ENCODE assay signal across 9 cellular contexts in genomic region chr4:4519296-4519898, GRCh38. TPM values are rescaled to one million over a fixed set of nuclear protein-coding genes. Genes with fewer than 3 reads are reported as not detected.
DNase-seq lines count a peak whose midpoint lies in the region; FAIRE-seq and TF ChIP-seq lines count a peak whose summit lies in the region.
"Had no signal": no experiment of that assay in that cellular context is flagged by ENCODE, and none has a peak within 500 bp of the region (broad histone marks: within the 10 kb centered on the region; RNA-seq: fewer than 3 reads in every experiment).

No MANE protein-coding gene starts in this region.

- H3K56ac ChIP-seq in H1 (replicated peaks; ENCODE audit: insufficient read length, low read depth, low read length) = no peak overlapping the region

- 59% methylated on average over 4 of the region's 4 CpGs; no CpG with 5 or more reads in 1 of the 2 experiments for WGBS in H1 (ENCODE audit: extremely low coverage in 1 of 2, insufficient coverage in 1 of 2, insufficient read length in 1 of 2, insufficient replicate concordance in 2 of 2, low coverage in 1 of 2, low lambda C conversion rate in 2 of 2, missing lambda C conversion rate in 1 of 2), 2 experiments

- H2BK20ac ChIP-seq in H1 (ENCODE audit: low read length) = no peak overlapping the region

- H4K5ac ChIP-seq in H1 (ENCODE audit: insufficient read length, low read depth, low read length) = no peak overlapping the region

- H2BK120ac ChIP-seq in H1 (replicated peaks; ENCODE audit: low read depth, low read length) = no peak overlapping the region

- H3K27ac ChIP-seq in H1 (ENCODE audit: low read depth, low read length) = no peak overlapping the region

- no peak overlapping the region for H4K8ac ChIP-seq in H1 (ENCODE audit: extremely low read depth, insufficient read depth, low read length)

- TF ChIP-seq EP300 in H1 (IDR thresholded peaks at IDR 0.05; ENCODE audit: borderline replicate concordance in 1 of 2, low read depth in 2 of 2, low read length in 2 of 2) = no peak

- H3K36me3 ChIP-seq in H1 (ENCODE audit: control insufficient read depth in 2 of 4, insufficient read depth in 4 of 4, low read length in 3 of 4) = no peaks in the 10 kb centered on the region

- H3K4me1 ChIP-seq in H1 (replicated peaks in 1 of 4; ENCODE audit: control insufficient read depth in 3 of 4, insufficient read depth in 4 of 4, low read length in 3 of 4) = peaks cover 0 to 4% (median 2%) of the 10 kb centered on the region in 4 experiments; a peak in 1 of 7 replicates

- DNase-seq in GM03348 (ENCODE audit: low spot score) (peak; percentile 39), NB4 (ENCODE audit: low read depth) (peak; percentile 14), H1 (ENCODE audit: low read depth in 1 of 2, low spot score in 2 of 2) (no peak), retinal pigment epithelial cell (ENCODE audit: low read depth) (no peak), cerebellar nuclear complex (lab: John Stamatoyannopoulos, UW) (no peak), DMS79 treated with DMSO at 0.1 percent for 48 hours (lab: John Stamatoyannopoulos, UW) (no peak)
- no peak for DNase-seq in stimulated activated CD4-positive, alpha-beta T cell treated with anti-CD3 and anti-CD28 coated beads, Interleukin-1b, Interleukin-23, amount 100 ng/mL, for 48 hours
- DNase-seq in activated CD4-positive, alpha-beta T cell treated with anti-CD3 and anti-CD28 coated beads for 4 hours = no peak
- DNase-seq: NCI-H1436 treated with DMSO at 0.1 percent for 48 hours had no signal

- no peak overlapping the region for H2AK5ac ChIP-seq in H1 (ENCODE audit: low read depth, low read length)

- H3K9me3 ChIP-seq in H1 (ENCODE audit: insufficient read depth in 2 of 2, low read depth in 1 of 2, low read length in 1 of 2) = no peaks in the 10 kb centered on the region

- no peak overlapping the region for H3K14ac ChIP-seq in H1 (ENCODE audit: insufficient read length)

- no peak overlapping the region for H3K23ac ChIP-seq in H1 (ENCODE audit: insufficient read length)

- peak; percentile 45 for FAIRE-seq in H1 (lab: Jason Lieb, UNC)

- no peaks in the 10 kb centered on the region for H3K23me2 ChIP-seq in H1 (ENCODE audit: low read depth, low read length)

- H3K79me1 ChIP-seq in H1 (ENCODE audit: low read depth, low read length) = no peaks in the 10 kb centered on the region

- no peak overlapping the region for H3K18ac ChIP-seq in H1 (ENCODE audit: extremely low read depth, low read length)

- no peak for TF ChIP-seq POLR2A in NB4 (IDR thresholded peaks at IDR 0.05; ENCODE audit: extremely low read depth, insufficient read length)
- TF ChIP-seq POLR2A in H1 (IDR thresholded peaks at IDR 0.05; ENCODE audit: control extremely low read depth in 1 of 2, low read depth in 2 of 2, low read length in 2 of 2) = no peak

- H2AFZ ChIP-seq in H1 (ENCODE audit: low read length) = no peak overlapping the region

- no peaks in the 10 kb centered on the region for H3K27me3 ChIP-seq in H1 (replicated peaks in 1 of 4; ENCODE audit: control insufficient read depth in 3 of 4, extremely low read depth in 1 of 4, insufficient read depth in 3 of 4, low read length in 3 of 4)

- peak; percentile 38 for TF ChIP-seq CTCF in NB4 (IDR thresholded peaks at IDR 0.05; ENCODE audit: low read depth, low read length)
- TF ChIP-seq CTCF in H1 (IDR thresholded peaks at IDR 0.05; ENCODE audit: control extremely low read depth in 1 of 3, insufficient read depth in 1 of 3, low read depth in 1 of 3, low read length in 3 of 3) = peak in 1 of 3 experiments; percentile 64; a peak in 2 of 4 replicates
- TF ChIP-seq CTCF in retinal pigment epithelial cell (conservative IDR thresholded peaks at IDR 0.05; ENCODE audit: low read depth, low read length) = peak; percentile 75

- no peak overlapping the region for H2BK15ac ChIP-seq in H1 (ENCODE audit: low read length)

- no peak overlapping the region for H2BK5ac ChIP-seq in H1 (ENCODE audit: low read depth, low read length)

- peak; percentile 34 to 38 for TF ChIP-seq RAD21 in H1 (IDR thresholded peaks at IDR 0.05 in 1 of 2, conservative IDR thresholded peaks at IDR 0.05 in 1 of 2; ENCODE audit: low read depth in 2 of 2, low read length in 2 of 2)

- CTCF ChIA-PET in H1 (lab: Charles Lee; ENCODE audit: partially characterized antibody) = interaction anchor here (0.6 to 9.8 kb wide), 37 partner anchors 9 to 1372 kb away, joined by 3 to 86 read pairs (median 4); partner anchors contain the start of gene STX18

- peaks cover 0 to 10% of the 10 kb centered on the region in 2 experiments; a peak in 2 of 4 replicates for H3K79me2 ChIP-seq in H1 (ENCODE audit: control insufficient read depth in 1 of 2, insufficient read depth in 2 of 2, low read length in 2 of 2)

- H4K20me1 ChIP-seq in H1 (replicated peaks in 1 of 2; ENCODE audit: control insufficient read depth in 1 of 2, insufficient read depth in 2 of 2, low read length in 2 of 2) = no peaks in the 10 kb centered on the region

- POLR2A ChIA-PET in H1 (lab: Charles Lee; ENCODE audit: partially characterized antibody) = interaction anchor here (0.7 to 1.2 kb wide), 2 partner anchors 22 to 132 kb away, joined by 3 to 4 read pairs; partner anchors contain the start of gene STX18

- H2BK12ac ChIP-seq in H1 (ENCODE audit: low read depth, low read length) = no peak overlapping the region

- H3K9ac ChIP-seq in H1 (replicated peaks in 1 of 4; ENCODE audit: extremely low read depth in 1 of 4, low read depth in 3 of 4, low read length in 3 of 4) = no peak overlapping the region

- H3K4ac ChIP-seq in H1 (replicated peaks; ENCODE audit: insufficient read length, low read depth, low read length) = no peak overlapping the region

- no peak overlapping the region for H3K4me3 ChIP-seq in NB4 (ENCODE audit: low read depth, low read length)
- no peak overlapping the region for H3K4me3 ChIP-seq in H1 (ENCODE audit: extremely low read depth in 1 of 4, insufficient read depth in 2 of 4, low read depth in 3 of 4, low read length in 4 of 4)
- no peak overlapping the region for H3K4me3 ChIP-seq in retinal pigment epithelial cell (ENCODE audit: low read length)

- no peak overlapping the region for H4K91ac ChIP-seq in H1 (replicated peaks; ENCODE audit: insufficient read length, low read length)

- H3K4me2 ChIP-seq in H1 (ENCODE audit: insufficient read depth in 1 of 2, low read depth in 2 of 2, low read length in 2 of 2) = no peak overlapping the region

TF ChIP-seq in H1, 55 proteins besides CTCF, POLR2A, EP300 and RAD21:
- TF ChIP-seq SRF (IDR thresholded peaks at IDR 0.05; ENCODE audit: low read depth, low read length) = no peak
- TF ChIP-seq SIN3A (conservative IDR thresholded peaks at IDR 0.05 in 1 of 2, IDR thresholded peaks at IDR 0.05 in 1 of 2; ENCODE audit: low read depth in 1 of 2, low read length in 2 of 2) = no peak
- TF ChIP-seq RNF2 (IDR thresholded peaks at IDR 0.05; ENCODE audit: borderline replicate concordance, low read depth, low read length, missing control alignments, poor library complexity, severe bottlenecking) = no peak
- TF ChIP-seq CTBP2 (IDR thresholded peaks at IDR 0.05; ENCODE audit: borderline replicate concordance, insufficient read depth, insufficient read length, low read length) = no peak
- no peak for TF ChIP-seq CHD1 (IDR thresholded peaks at IDR 0.05; ENCODE audit: low read depth, low read length)
- no peak for TF ChIP-seq JUND (IDR thresholded peaks at IDR 0.05; ENCODE audit: low read length)
- TF ChIP-seq, protein P1, sequence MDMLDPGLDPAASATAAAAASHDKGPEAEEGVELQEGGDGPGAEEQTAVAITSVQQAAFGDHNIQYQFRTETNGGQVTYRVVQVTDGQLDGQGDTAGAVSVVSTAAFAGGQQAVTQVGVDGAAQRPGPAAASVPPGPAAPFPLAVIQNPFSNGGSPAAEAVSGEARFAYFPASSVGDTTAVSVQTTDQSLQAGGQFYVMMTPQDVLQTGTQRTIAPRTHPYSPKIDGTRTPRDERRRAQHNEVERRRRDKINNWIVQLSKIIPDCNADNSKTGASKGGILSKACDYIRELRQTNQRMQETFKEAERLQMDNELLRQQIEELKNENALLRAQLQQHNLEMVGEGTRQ (IDR thresholded peaks at IDR 0.05; ENCODE audit: low read length) = no peak
- no peak for TF ChIP-seq TEAD4 (IDR thresholded peaks at IDR 0.05; ENCODE audit: low read depth, low read length)
- no peak for TF ChIP-seq POU5F1 (IDR thresholded peaks at IDR 0.05; ENCODE audit: low read depth, low read length)
- no peak for TF ChIP-seq MAFK (IDR thresholded peaks at IDR 0.05; ENCODE audit: low read depth, low read length)

RNA-seq across cellular contexts. Expression of gene STX18, which starts 22.5 kb away (rescaled TPM):
- total RNA-seq in H1 (2021; fragmentation: NEBNext Ultra II Directional; extraction: Animal tissue kit (Norgen Biotek cat#: 25700)) = 18.3 and 20.0 TPM in 2 replicates
- polyA plus RNA-seq in H1 (2011; rRNA removed) = 9.8 and 14.6 TPM in 2 replicates
- polyA plus RNA-seq in H1 (2011; cell fraction: cytosol; rRNA removed) = 15.2 TPM
- polyA plus RNA-seq in H1 (2011; cell fraction: nucleus; rRNA removed) = 13.5 TPM
- 15.6 to 17.3 TPM (median 16.7 TPM) in 4 replicates for polyA plus RNA-seq in H1 (2012, experiment 1 of 2)
- 4.7 TPM for polyA plus RNA-seq in H1 (2012, experiment 2 of 2)
- 14.5 TPM for polyA plus RNA-seq in H1 (2013, experiment 1 of 2)
- polyA plus RNA-seq in H1 (2013, experiment 2 of 2) = 13.5 TPM
- 13.0 and 13.2 TPM in 2 replicates for polyA minus RNA-seq in H1 (2011; rRNA and poly(A)+ RNA removed)
- polyA minus RNA-seq in H1 (2011; cell fraction: cytosol; rRNA and poly(A)+ RNA removed) = 9.8 TPM
- polyA minus RNA-seq in H1 (2011; cell fraction: nucleus; rRNA and poly(A)+ RNA removed) = 13.9 TPM

Comparison
In these comparisons a context has a peak if more than half of its experiments do, and no peak if none do; other contexts are left out.
1. DNase-seq: peak in GM03348 (single experiment) and NB4 (single experiment); none in H1 (0 of 2), retinal pigment epithelial cell (single experiment), stimulated activated CD4-positive, alpha-beta T cell treated with anti-CD3 and anti-CD28 coated beads, Interleukin-1b, Interleukin-23, amount 100 ng/mL, for 48 hours (single experiment), cerebellar nuclear complex (0 of 2), DMS79 treated with DMSO at 0.1 percent for 48 hours (single experiment) and activated CD4-positive, alpha-beta T cell treated with anti-CD3 and anti-CD28 coated beads for 4 hours (0 of 2).